Comparison of ENCODE assay signal across 23 cellular contexts in genomic region chr1:208084764-208085163, GRCh38.
"Had no signal": no experiment of that assay in that cellular context is flagged by ENCODE, and none has a peak within 500 bp of the region (broad histone marks: within the 10 kb centered on the region; RNA-seq: fewer than 3 reads in every experiment).

No MANE protein-coding gene starts in this region.

- DNase-seq: cortex of kidney; effector memory CD8-positive, alpha-beta T cell; erythroblast; foreskin melanocyte; heart left ventricle; hippocampal formation; left colon; left ventricle myocardium superior; mesenchymal stem cell; naive B cell; retina; right lobe of liver; stimulated activated CD4-positive, alpha-beta T cell treated with anti-CD3 and anti-CD28 coated beads, Interleukin-4, amount 100 ng/mL, for 1 hour; stimulated activated CD8-positive, alpha-beta memory T cell treated with anti-CD3 and anti-CD28 coated beads, Interleukin-4, amount 100 ng/mL, for 48 hours; stimulated activated naive CD8-positive, alpha-beta T cell treated with anti-CD3 and anti-CD28 coated beads, Interleukin-15, amount 100 ng/mL, for 72 hours; testis; upper lobe of right lung had no signal

- H3K9me3 Mint-ChIP-seq: effector memory CD8-positive, alpha-beta T cell; naive B cell; stimulated activated memory B cell treated with anti-CD40 and anti-IgM and Interleukin-4, amounts not matched to agents 10 μg/mL and 1 μg/mL and 100 μg/mL, for 72 hours; stimulated activated naive CD8-positive, alpha-beta T cell treated with anti-CD3 and anti-CD28 coated beads, Interleukin-15, amount 100 ng/mL, for 72 hours had no signal

- H3K9me3 ChIP-seq: heart left ventricle, prostate gland, right lobe of liver, testis, tibial nerve, upper lobe of right lung, vagina had no signal

- H3K4me1 ChIP-seq: parathyroid adenoma, prostate gland had no signal

- H3K27me3 ChIP-seq: heart left ventricle, right lobe of liver, testis, tibial nerve, upper lobe of right lung, vagina had no signal

- H3K9ac ChIP-seq: parathyroid adenoma had no signal

- H3K27me3 Mint-ChIP-seq: naive B cell; stimulated activated naive CD8-positive, alpha-beta T cell treated with anti-CD3 and anti-CD28 coated beads, Interleukin-15, amount 100 ng/mL, for 72 hours had no signal

- H3K27ac ChIP-seq: heart left ventricle, parathyroid adenoma, prostate gland, right lobe of liver, testis, upper lobe of right lung had no signal

- H3K4me3 ChIP-seq: heart left ventricle, lung, prostate gland, right lobe of liver, testis, tibial nerve, upper lobe of right lung, vagina had no signal

- H3K36me3 Mint-ChIP-seq: naive B cell; stimulated activated memory B cell treated with anti-CD40 and anti-IgM and Interleukin-4, amounts not matched to agents 10 μg/mL and 1 μg/mL and 100 μg/mL, for 72 hours had no signal

- H3K36me3 ChIP-seq: prostate gland, tibial nerve, vagina had no signal

- ATAC-seq: effector memory CD8-positive, alpha-beta T cell; heart left ventricle; left colon; left ventricle myocardium superior; right lobe of liver; stimulated activated memory B cell treated with anti-CD40 and anti-IgM and Interleukin-4, amounts not matched to agents 10 μg/mL and 1 μg/mL and 100 μg/mL, for 72 hours; stimulated activated naive CD8-positive, alpha-beta T cell treated with anti-CD3 and anti-CD28 coated beads, Interleukin-15, amount 100 ng/mL, for 72 hours; upper lobe of right lung had no signal

- H2AFZ ChIP-seq: parathyroid adenoma had no signal

- H3K4me3 Mint-ChIP-seq: effector memory CD8-positive, alpha-beta T cell; stimulated activated memory B cell treated with anti-CD40 and anti-IgM and Interleukin-4, amounts not matched to agents 10 μg/mL and 1 μg/mL and 100 μg/mL, for 72 hours; stimulated activated naive CD8-positive, alpha-beta T cell treated with anti-CD3 and anti-CD28 coated beads, Interleukin-15, amount 100 ng/mL, for 72 hours had no signal

- H3K27ac Mint-ChIP-seq: stimulated activated memory B cell treated with anti-CD40 and anti-IgM and Interleukin-4, amounts not matched to agents 10 μg/mL and 1 μg/mL and 100 μg/mL, for 72 hours; stimulated activated naive CD8-positive, alpha-beta T cell treated with anti-CD3 and anti-CD28 coated beads, Interleukin-15, amount 100 ng/mL, for 72 hours had no signal

- H3K79me2 ChIP-seq: parathyroid adenoma had no signal
